ENCODE assay signal across 8 cellular contexts in the genomic region with DNA sequence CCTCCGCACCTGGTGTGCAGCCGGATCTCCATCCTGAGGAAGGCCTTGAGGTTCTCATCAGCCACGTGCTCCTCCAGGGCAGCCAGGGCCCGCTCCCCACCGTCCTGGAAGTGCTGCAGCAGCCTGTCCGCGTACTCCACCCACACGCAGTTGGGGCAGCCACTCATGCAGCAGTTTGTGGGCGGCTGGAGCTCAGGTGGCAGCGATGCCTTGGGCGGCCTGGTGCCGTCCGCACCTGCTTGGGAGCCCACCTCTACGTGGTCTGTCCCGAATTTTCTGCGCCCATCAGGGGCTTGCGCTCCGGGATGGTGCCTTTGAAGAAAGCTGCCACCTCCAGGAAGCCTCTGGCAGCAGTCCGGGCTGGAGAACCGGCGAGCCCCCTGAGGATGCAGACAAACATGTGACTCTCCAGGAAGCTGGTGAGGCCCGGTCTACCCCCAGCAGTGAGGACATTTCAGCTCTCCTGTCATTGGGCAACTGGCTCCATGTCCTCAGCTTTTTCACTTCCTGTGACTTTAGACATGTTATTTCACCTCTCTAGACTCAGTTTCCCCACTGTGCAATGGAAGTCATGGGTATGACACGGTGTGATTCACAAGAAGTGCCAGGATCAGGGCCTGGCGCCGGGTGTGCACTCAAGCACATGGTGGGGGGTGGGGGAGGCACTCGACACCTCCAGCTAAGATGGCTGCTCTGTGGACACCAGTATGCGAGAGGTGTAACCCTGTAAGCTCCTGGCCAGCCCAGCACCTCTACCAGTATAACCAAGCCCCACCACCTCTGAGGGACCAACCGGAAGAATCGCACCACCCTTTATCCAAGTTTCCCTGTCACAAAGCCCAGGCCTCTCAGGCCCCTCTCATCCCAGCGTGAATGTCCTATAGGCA. TPM values are rescaled to one million over a fixed set of nuclear protein-coding genes. Genes with fewer than 3 reads are reported as not detected.
DNase-seq lines count a peak whose midpoint lies in the region; TF ChIP-seq lines count a peak whose summit lies in the region.

No MANE protein-coding gene starts in this region.

- no peak for TF ChIP-seq CTCF in Peyer's patch (IDR thresholded peaks at IDR 0.05)

- TF ChIP-seq POLR2A in Peyer's patch (IDR thresholded peaks at IDR 0.05), result no peak

- H3K36me3 ChIP-seq in HAP-1 (replicated peaks) (peaks cover 40% of the 10 kb centered on the region), Peyer's patch (peaks cover 0 to 20% (median 0%) of the 10 kb centered on the region in 3 donors)

- DNase-seq in COLO668 (lab: John Stamatoyannopoulos, UW; ENCODE audit: unreplicated experiment) (peak; percentile 29), HAP-1 (ENCODE audit: low spot score in 2 of 2) (peak in 1 of 2 experiments; percentile 59), Peyer's patch (peak in 1 of 3 donors; percentile 40), HuH-7.5 (ENCODE audit: low spot score) (no peak), NCI-H1694 treated with DMSO at 0.1 percent for 48 hours (lab: John Stamatoyannopoulos, UW) (no peak)
- DNase-seq in activated naive CD8-positive, alpha-beta T cell treated with anti-CD3 and anti-CD28 coated beads, Interleukin-2, amount 50 U/mL, for 16 hours (ENCODE audit: low read depth, low spot score), result peak; percentile 16
- DNase-seq in stimulated activated CD4-positive, alpha-beta T cell treated with anti-CD3 and anti-CD28 coated beads, Interleukin-12 subunit alpha, Interleukin-12 subunit beta, amount 100 ng/mL, for 48 hours (ENCODE audit: low read depth in 2 of 3, low spot score in 1 of 3), result peak; percentile 55 to 60 (median 60)

- H3K9me3 ChIP-seq in HAP-1 (no peaks in the 10 kb centered on the region), Peyer's patch (no peaks in the 10 kb centered on the region)

- peak overlapping the region; percentile 87 to 96 (median 88) for H3K27ac ChIP-seq in Peyer's patch

- H3K4me1 ChIP-seq in HAP-1 (peaks cover 13% of the 10 kb centered on the region), Peyer's patch (peaks cover 0 to 22% (median 10%) of the 10 kb centered on the region in 4 donors)

- in situ Hi-C loops in HAP-1 (cut with MboI; ENCODE audit: low sequenced_read_pairs), result no loop called here

- H3K4me3 ChIP-seq in HAP-1 (peak overlapping the region; percentile 87), Peyer's patch (peak overlapping the region; percentile 79 to 99 (median 90)), iPS-11a (ENCODE audit: low read depth, low read length) (peak overlapping the region; percentile 62)

- H3K27me3 ChIP-seq in HAP-1 (ENCODE audit: low read depth) (no peaks in the 10 kb centered on the region), Peyer's patch (no peaks in the 10 kb centered on the region)

RNA-seq across cellular contexts. Expression of gene OXLD1, which starts 1.0 kb away (rescaled TPM):
- total RNA-seq in Peyer's patch, result 10 to 100 TPM in 3 of 4 donors, 1 to 10 TPM in 1; 1.7 to 55.4 (median 41.9) TPM

RNA-seq across cellular contexts. Expression of gene CCDC137, which starts 1.1 kb away (rescaled TPM):
- 10 to 100 TPM; 13.9 to 27.2 (median 17.0) TPM for total RNA-seq in Peyer's patch

RNA-seq across cellular contexts. Expression of gene PDE6G, which starts 9.1 kb away (rescaled TPM):
- not detected for total RNA-seq in Peyer's patch

RNA-seq across cellular contexts. Expression of gene ARL16, which starts 18.1 kb away (rescaled TPM):
- total RNA-seq in Peyer's patch, result 10 to 100 TPM; 33.5 to 45.4 (median 43.4) TPM

RNA-seq across cellular contexts. Expression of gene HGS, which starts 18.4 kb away (rescaled TPM):
- 100 to 1,000 TPM; 118 to 186 (median 171) TPM for total RNA-seq in Peyer's patch

Comparison
In these comparisons a context has a peak if more than half of its experiments do, and no peak if none do; other contexts are left out.
1. DNase-seq: peak in COLO668 (single experiment), activated naive CD8-positive, alpha-beta T cell treated with anti-CD3 and anti-CD28 coated beads, Interleukin-2, amount 50 U/mL, for 16 hours (single experiment) and stimulated activated CD4-positive, alpha-beta T cell treated with anti-CD3 and anti-CD28 coated beads, Interleukin-12 subunit alpha, Interleukin-12 subunit beta, amount 100 ng/mL, for 48 hours (3 of 3); none in HuH-7.5 (single experiment) and NCI-H1694 treated with DMSO at 0.1 percent for 48 hours (single experiment).
2. Peak in every context shown above with its lines, with median percentiles within 50 percentile points of each other: H3K4me3 ChIP-seq.